In genomic region chr7:90816511-90817142, GRCh38 we compare ENCODE assay signal across 10 cellular contexts.
DNase-seq lines count a peak whose midpoint lies in the region; ATAC-seq, FAIRE-seq and TF ChIP-seq lines count a peak whose summit lies in the region.
"Had no signal": no experiment of that assay in that cellular context is flagged by ENCODE, and none has a peak within 500 bp of the region (broad histone marks: within the 10 kb centered on the region; RNA-seq: fewer than 3 reads in every experiment).

No MANE protein-coding gene starts in this region.

- H3K9me3 ChIP-seq in IMR-90 (ENCODE audit: control insufficient read depth, insufficient read depth, low read length) = no peaks in the 10 kb centered on the region
- H3K9me3 ChIP-seq in pancreas = no peaks in the 10 kb centered on the region

- TF ChIP-seq RAD21 in IMR-90 (IDR thresholded peaks at IDR 0.05; ENCODE audit: low read length) = no peak

- H3K27ac Mint-ChIP-seq in MCF 10A (ENCODE audit: low read depth, unreplicated experiment) = peak overlapping the region; percentile 87

- H3K56ac ChIP-seq in IMR-90 (ENCODE audit: extremely low read depth, insufficient read depth, low read length) = no peak overlapping the region

- no peaks in the 10 kb centered on the region for H3K36me3 Mint-ChIP-seq in MCF 10A (ENCODE audit: insufficient read depth, unreplicated experiment)

- no peak for FAIRE-seq in pancreas (lab: Jason Lieb, UNC)

- in situ Hi-C loops in GM13977 (cut with MboI; ENCODE audit: low pct_unique_long_range_greater_than_20kb, low sequenced_read_pairs, unreplicated experiment) (no loop called here), IMR-90 (cut with MboI; ENCODE audit: low sequenced_read_pairs) (no loop called here)

- POLR2A ChIA-PET in IMR-90 (lab: Charles Lee; ENCODE audit: unreplicated experiment) = no interaction called here
- POLR2A ChIA-PET in MCF 10A (lab: Yijun Ruan, JAX) = interaction anchor here (0.6 to 1.4 kb wide), 8 partner anchors 9 to 1240 kb away, joined by 3 read pairs; no protein-coding TSS in a partner anchor

- no peaks in the 10 kb centered on the region for H3K27me3 ChIP-seq in IMR-90 (ENCODE audit: control insufficient read depth, insufficient read depth, low read length)
- H3K27me3 ChIP-seq in pancreas = no peaks in the 10 kb centered on the region

- no peak overlapping the region for H2BK20ac ChIP-seq in IMR-90 (ENCODE audit: low read depth, low read length)

- ATAC-seq in GM21825 (IDR thresholded peaks at IDR 0.05; ENCODE audit: unreplicated experiment) (peak; percentile 98), IMR-90 (ENCODE audit: low read depth) (peak; percentile 72; the same call in 1 of the 2 replicates), pancreas (peak; percentile 75 to 93 (median 85))

- no peak overlapping the region for H4K91ac ChIP-seq in IMR-90 (ENCODE audit: insufficient read depth, low read depth, low read length)

- H3K27ac ChIP-seq in IMR-90 (ENCODE audit: insufficient read depth, low read length) = no peak overlapping the region
- peak overlapping the region in 2 of 4 donors; percentile 57 to 64 for H3K27ac ChIP-seq in pancreas
- H3K27ac ChIP-seq: parathyroid adenoma, VCaP had no signal

- peaks cover 6 to 12% of the 10 kb centered on the region in 2 experiments; a peak in 2 of 4 replicates for H3K79me1 ChIP-seq in IMR-90 (ENCODE audit: low read depth in 1 of 2, low read length in 2 of 2)

- no peak overlapping the region for H4K8ac ChIP-seq in IMR-90 (ENCODE audit: low read depth in 2 of 2, low read length in 2 of 2)

- TF ChIP-seq POLR2A in IMR-90 (IDR thresholded peaks at IDR 0.05; ENCODE audit: low read depth, low read length) = no peak

- TF ChIP-seq CTCF in GM13977 (IDR thresholded peaks at IDR 0.05; ENCODE audit: extremely low read depth, insufficient read depth, missing control alignments) (no peak), IMR-90 (conservative IDR thresholded peaks at IDR 0.05; ENCODE audit: low read depth, low read length) (no peak), MCF 10A (IDR thresholded peaks at IDR 0.05; ENCODE audit: unreplicated experiment) (no peak), pancreas (IDR thresholded peaks at IDR 0.05) (no peak)

- no peak overlapping the region for H3K9ac ChIP-seq in IMR-90 (ENCODE audit: low read depth, low read length)
- H3K9ac ChIP-seq: parathyroid adenoma had no signal

- H3K4me2 ChIP-seq in IMR-90 (ENCODE audit: low read depth, low read length) = no peak overlapping the region

- H3K18ac ChIP-seq in IMR-90 (ENCODE audit: low read depth, low read length) = no peak overlapping the region

- no peaks in the 10 kb centered on the region for H3K4me1 ChIP-seq in IMR-90 (ENCODE audit: control insufficient read depth, insufficient read depth, low read length)
- peaks cover 0 to 11% (median 0%) of the 10 kb centered on the region in 3 donors for H3K4me1 ChIP-seq in pancreas
- H3K4me1 ChIP-seq: parathyroid adenoma had no signal

- H3K9me3 Mint-ChIP-seq in MCF 10A (ENCODE audit: unreplicated experiment) = no peaks in the 10 kb centered on the region

- H4K20me1 ChIP-seq in IMR-90 (ENCODE audit: insufficient read depth, low read length) = no peaks in the 10 kb centered on the region

- dilution Hi-C loops in IMR-90 (cut with HindIII; ENCODE audit: low sequenced_read_pairs, unreplicated experiment) = no loop called here

- DNase-seq in GM13977 (ENCODE audit: low spot score) (peak; percentile 57), IMR-90 (peak; percentile 96), MCF 10A (ENCODE audit: unreplicated experiment) (peak; percentile 96), pancreas (no peak), NCI-H187 (lab: John Stamatoyannopoulos, UW) (no peak), medulla oblongata (ENCODE audit: extremely low spot score) (no peak)
- no peak for DNase-seq in activated naive CD4-positive, alpha-beta T cell (lab: John Stamatoyannopoulos, UW)

- H3K4ac ChIP-seq in IMR-90 (ENCODE audit: low read depth, low read length) = no peak overlapping the region

- H3K23ac ChIP-seq in IMR-90 (ENCODE audit: low read depth, low read length) = no peak overlapping the region

- CTCF ChIA-PET in IMR-90 (lab: Yijun Ruan, JAX) = interaction anchor here (0.7 kb wide), 1 partner anchor 233 kb away, joined by 3 read pairs; no protein-coding TSS in a partner anchor
- CTCF ChIA-PET in MCF 10A (lab: Yijun Ruan, JAX) = interaction anchor here (1.0 kb wide), 1 partner anchor 108 kb away, joined by 3 read pairs; no protein-coding TSS in a partner anchor

- no peak overlapping the region for H2BK120ac ChIP-seq in IMR-90 (ENCODE audit: low read depth, low read length)

- H3K14ac ChIP-seq in IMR-90 (replicated peaks; ENCODE audit: low read depth, low read length) = no peak overlapping the region; the same call in 1 of the 2 replicates

- BruUV-seq in IMR-90 (replicated peaks; lab: Mats Ljungman, UMichigan) (no TSS peak), MCF 10A (replicated peaks; lab: Mats Ljungman, UMichigan) (no TSS peak)

- intact Hi-C loops in IMR-90 (cut with micrococcal nuclease) (no loop called here), MCF 10A (cut with micrococcal nuclease) (no loop called here), pancreas (cut with DNase I) (no loop called here)

- peaks cover 20% of the 10 kb centered on the region for H3K4me1 Mint-ChIP-seq in MCF 10A (ENCODE audit: insufficient read depth, unreplicated experiment)

- no peak overlapping the region for H2AK5ac ChIP-seq in IMR-90 (ENCODE audit: low read depth, low read length)

- H2BK15ac ChIP-seq in IMR-90 (ENCODE audit: low read depth, low read length) = no peak overlapping the region

- H3K4me3 ChIP-seq in IMR-90 (ENCODE audit: insufficient read depth, low read depth, low read length) = no peak overlapping the region
- H3K4me3 ChIP-seq in pancreas = no peak overlapping the region

- no peaks in the 10 kb centered on the region for H3K27me3 Mint-ChIP-seq in MCF 10A (ENCODE audit: insufficient read depth, unreplicated experiment)

- H3K9me1 ChIP-seq in IMR-90 (ENCODE audit: insufficient read depth, low read length) = no peaks in the 10 kb centered on the region; the same call in 1 of the 2 replicates

- no peak overlapping the region for H2BK5ac ChIP-seq in IMR-90 (ENCODE audit: low read depth, low read length, poor library complexity, severe bottlenecking)

- no peak overlapping the region for H2AFZ ChIP-seq in IMR-90 (replicated peaks; ENCODE audit: low read length, poor library complexity)
- H2AFZ ChIP-seq: parathyroid adenoma had no signal

- H4K5ac ChIP-seq in IMR-90 (ENCODE audit: low read depth, low read length) = no peak overlapping the region

- peak overlapping the region; percentile 43 for H3K4me3 Mint-ChIP-seq in MCF 10A (ENCODE audit: unreplicated experiment)

- no peak overlapping the region for H2AK9ac ChIP-seq in IMR-90 (replicated peaks; ENCODE audit: low read depth, low read length, poor library complexity)

- WGBS in IMR-90 (ENCODE audit: extremely low coverage in 2 of 2, insufficient read length in 1 of 2), 2 experiments = no CpG with 5 or more reads among the region's 6 CpGs
- WGBS in pancreas, 2 donors = 63 to 70% methylated on average over 6 of the region's 6 CpGs

- no peaks in the 10 kb centered on the region for H3K36me3 ChIP-seq in IMR-90 (ENCODE audit: control insufficient read depth, insufficient read depth, low read length)
- no peaks in the 10 kb centered on the region for H3K36me3 ChIP-seq in pancreas

TF ChIP-seq in IMR-90, 13 proteins besides CTCF, POLR2A, EP300 and RAD21:
- TF ChIP-seq MXI1 (IDR thresholded peaks at IDR 0.05; ENCODE audit: borderline replicate concordance, low read depth, low read length) (no peak), MAFK (IDR thresholded peaks at IDR 0.05; ENCODE audit: low read depth, low read length) (no peak), FOS (IDR thresholded peaks at IDR 0.05; ENCODE audit: low read depth, low read length) (peak; percentile 94), BHLHE40 (IDR thresholded peaks at IDR 0.05; ENCODE audit: low read depth, low read length) (peak; percentile 67; the same call in 1 of the 2 replicates), CEBPB (IDR thresholded peaks at IDR 0.05; ENCODE audit: low read depth, low read length) (peak; percentile 64)

Comparison
In these comparisons a context has a peak if more than half of its experiments do, and no peak if none do; other contexts are left out.
1. DNase-seq: peak in GM13977 (single experiment), IMR-90 (single experiment) and MCF 10A (single experiment); none in pancreas (0 of 6), activated naive CD4-positive, alpha-beta T cell (0 of 4), NCI-H187 (0 of 2) and medulla oblongata (single experiment).
2. Peak in every context shown above with its lines, with median percentiles within 50 percentile points of each other: ATAC-seq.